In the genomic region with DNA sequence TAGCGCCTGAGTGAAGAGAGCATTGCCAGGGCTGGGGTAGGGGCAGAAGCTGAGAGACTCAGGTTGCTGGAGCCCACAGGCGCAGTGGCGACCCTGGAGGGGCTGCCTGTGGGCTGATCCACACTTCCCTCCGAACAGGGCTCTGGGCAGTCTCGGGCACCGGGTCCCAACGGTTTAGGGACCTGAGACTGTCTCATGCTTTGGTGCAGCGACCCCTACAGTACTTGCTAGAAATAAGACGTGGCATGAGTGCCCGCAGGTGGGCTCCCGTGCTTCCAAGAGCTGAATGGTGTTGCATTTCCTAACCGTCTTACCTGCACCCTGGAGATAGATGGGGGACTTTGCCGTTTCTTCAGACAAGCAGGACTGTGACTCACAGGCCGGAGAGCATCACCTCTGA, we compare ENCODE assay signal across 21 cellular contexts.
"Had no signal": no experiment of that assay in that cellular context is flagged by ENCODE, and none has a peak within 500 bp of the region (broad histone marks: within the 10 kb centered on the region; RNA-seq: fewer than 3 reads in every experiment).

No MANE protein-coding gene starts in this region.

- H2AFZ ChIP-seq: PC-9 had no signal

- H3K27ac Mint-ChIP-seq: activated CD8-positive, alpha-beta T cell treated with anti-CD3 and anti-CD28 coated beads, Interleukin-2, amount 10 ng/mL, durations not matched to agents 7 days and 5 days; activated T-cell treated with anti-CD3 and anti-CD28 coated beads, Interleukin-2, amount 50 U/mL, for 24 hours; activated T-helper 1 cell treated with anti-CD3 and anti-CD28 coated beads, Interleukin-12 subunit alpha, Interleukin-12 subunit beta, Interleukin-2, Interleukin-4 antibody, amounts not matched to agents 30 ng/mL and 10 ng/mL and 1 ng/mL, durations not matched to agents 14 hours and 24 hours and 36 hours; T-cell had no signal

- H3K9me3 Mint-ChIP-seq: activated naive CD4-positive, alpha-beta T cell treated with anti-CD3 and anti-CD28 coated beads, Interleukin-2, amount 50 U/mL, for 24 hours; activated T-cell treated with anti-CD3 and anti-CD28 coated beads, Interleukin-2, amount 50 U/mL, for 24 hours; activated T-helper 1 cell treated with anti-CD3 and anti-CD28 coated beads, Interleukin-12 subunit alpha, Interleukin-12 subunit beta, Interleukin-2, Interleukin-4 antibody, amounts not matched to agents 30 ng/mL and 10 ng/mL and 1 ng/mL, durations not matched to agents 14 hours and 24 hours and 36 hours; T-cell had no signal

- H3K27ac ChIP-seq: PC-9, SK-N-MC, WERI-Rb-1 had no signal

- H3K4me3 Mint-ChIP-seq: activated CD8-positive, alpha-beta T cell treated with anti-CD3 and anti-CD28 coated beads, Interleukin-2, amount 10 ng/mL, durations not matched to agents 7 days and 5 days; activated naive CD4-positive, alpha-beta T cell treated with anti-CD3 and anti-CD28 coated beads, Interleukin-2, amount 50 U/mL, for 24 hours; activated T-cell treated with anti-CD3 and anti-CD28 coated beads, Interleukin-2, amount 50 U/mL, for 24 hours; activated T-helper 1 cell treated with anti-CD3 and anti-CD28 coated beads, Interleukin-12 subunit alpha, Interleukin-12 subunit beta, Interleukin-2, Interleukin-4 antibody, amounts not matched to agents 30 ng/mL and 10 ng/mL and 1 ng/mL, durations not matched to agents 14 hours and 24 hours and 36 hours; T-cell had no signal

- H3K4me1 Mint-ChIP-seq: activated naive CD4-positive, alpha-beta T cell treated with anti-CD3 and anti-CD28 coated beads, Interleukin-2, amount 50 U/mL, for 24 hours; T-cell had no signal

- DNase-seq: activated CD4-positive, alpha-beta T cell treated with anti-CD3 and anti-CD28 coated beads for 4 hours; activated CD8-positive, alpha-beta T cell treated with anti-CD3 and anti-CD28 coated beads, Interleukin-2, amount 10 ng/mL, durations not matched to agents 7 days and 5 days; activated effector memory CD4-positive, alpha-beta T cell treated with Interleukin-2 at 50 U/mL for 16 hours; activated naive CD4-positive, alpha-beta T cell; activated T-cell treated with anti-CD3 and anti-CD28 coated beads, Interleukin-2, amount 50 U/mL, for 24 hours; aorta; central memory CD4-positive, alpha-beta T cell; MG63; NCI-H1105 treated with DMSO at 0.1 percent for 48 hours; NCI-H1436 treated with DMSO at 0.1 percent for 48 hours; NCI-H187; NCI-H2081; NCI-H510A treated with DMSO at 0.1 percent for 48 hours; NCI-H69; SIG-M5; T-cell; WERI-Rb-1 had no signal

- H3K4me2 ChIP-seq: PC-9 had no signal

- H3K4me3 ChIP-seq: MG63, PC-9, SK-N-MC had no signal

- H3K27me3 Mint-ChIP-seq: activated naive CD4-positive, alpha-beta T cell treated with anti-CD3 and anti-CD28 coated beads, Interleukin-2, amount 50 U/mL, for 24 hours; activated T-cell treated with anti-CD3 and anti-CD28 coated beads, Interleukin-2, amount 50 U/mL, for 24 hours; T-cell had no signal

- H3K36me3 ChIP-seq: MG63 had no signal

- H3K9me3 ChIP-seq: MG63 had no signal
